8 cellular contexts compared by ENCODE assay signal in the genomic region with DNA sequence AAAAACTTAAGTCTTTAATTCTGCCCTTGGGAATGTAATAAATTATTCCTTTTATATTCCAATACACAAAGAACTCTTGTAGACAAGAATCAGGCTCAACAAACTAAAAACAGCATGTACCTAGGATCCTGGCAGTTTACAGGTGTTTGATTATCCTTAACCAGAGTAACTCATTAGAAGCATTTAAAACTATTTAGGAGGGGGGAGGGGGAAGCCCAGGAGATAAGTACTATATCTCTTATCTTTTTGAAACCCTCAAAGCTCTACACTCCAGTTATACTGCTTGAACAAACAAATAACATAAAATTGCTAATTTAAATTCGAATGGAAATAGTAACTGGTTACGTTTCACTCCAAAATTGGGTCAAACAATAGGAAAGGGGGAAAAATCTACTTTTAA. TPM values are rescaled to one million over a fixed set of nuclear protein-coding genes. Genes with fewer than 3 reads are reported as not detected.
A peak's percentile ranks its signal among the peaks of the same experiment; 100 is the strongest.
DNase-seq lines count a peak whose midpoint lies in the region; ATAC-seq and TF ChIP-seq lines count a peak whose summit lies in the region.

No MANE protein-coding gene starts in this region.

- H3K9me3 Mint-ChIP-seq in progenitor cell of endocrine pancreas (ENCODE audit: low read depth) = no peaks in the 10 kb centered on the region

- no TSS peak for BruUV-seq in PC-9 (replicated peaks; lab: Mats Ljungman, UMichigan)

- peaks cover 50% of the 10 kb centered on the region for H3F3A ChIP-seq in PC-9 (ENCODE audit: insufficient read depth, low read depth)

- peak overlapping the region; percentile 99 for H3K27ac Mint-ChIP-seq in progenitor cell of endocrine pancreas

- no peak for DNase-seq in PC-9
- DNase-seq in epithelial cell of prostate (ENCODE audit: low read depth, low spot score) = no peak
- no peak for DNase-seq in progenitor cell of endocrine pancreas (ENCODE audit: low spot score, unreplicated experiment)
- no peak for DNase-seq in effector CD4-positive, alpha-beta T cell
- DNase-seq in activated CD4-positive, alpha-beta T cell treated with anti-CD3 and anti-CD28 coated beads, Interleukin-2, amount 50 U/mL, for 4 hours = no peak
- no peak for DNase-seq in NCI-H446 (lab: John Stamatoyannopoulos, UW)

- H3K79me2 ChIP-seq in PC-9 (ENCODE audit: low read depth) = peaks cover 95% of the 10 kb centered on the region

- peak overlapping the region; percentile 79; the same call in 1 of the 2 replicates for H3K27ac ChIP-seq in PC-9
- H3K27ac ChIP-seq in epithelial cell of prostate = peak overlapping the region; percentile 85

- H3K36me3 ChIP-seq in PC-9 (ENCODE audit: low read depth) = peaks cover 23% of the 10 kb centered on the region; the same call in 1 of the 2 replicates

- H3K9me3 ChIP-seq in PC-9 (ENCODE audit: insufficient read depth, low read depth) = no peaks in the 10 kb centered on the region

- no peaks in the 10 kb centered on the region for H3K27me3 ChIP-seq in PC-9 (ENCODE audit: insufficient read depth, low read depth)

- peaks cover 55% of the 10 kb centered on the region for H4K20me1 ChIP-seq in PC-9 (ENCODE audit: insufficient read depth)

- H3K4me2 ChIP-seq in PC-9 = peak overlapping the region; percentile 94

- peaks cover 7% of the 10 kb centered on the region for H3K36me3 Mint-ChIP-seq in progenitor cell of endocrine pancreas (ENCODE audit: insufficient read depth)

- no peaks in the 10 kb centered on the region for H3K27me3 Mint-ChIP-seq in progenitor cell of endocrine pancreas

- ATAC-seq in GM21447 (IDR thresholded peaks at IDR 0.05; ENCODE audit: unreplicated experiment) = no peak

- H3K9me2 ChIP-seq in PC-9 (ENCODE audit: insufficient read depth) = no peaks in the 10 kb centered on the region

- CTCF ChIA-PET in PC-9 (lab: Charles Lee) = interaction anchor here (0.6 to 1.0 kb wide), 4 partner anchors 15 to 65 kb away, joined by 3 to 7 read pairs (median 4); no protein-coding TSS in a partner anchor

- intact Hi-C loops in PC-9 (cut with micrococcal nuclease; ENCODE audit: unreplicated experiment) = loop anchor here (5.0 kb wide), 1 partner anchor 45 kb away; no protein-coding TSS in a partner anchor

- peaks cover 45% of the 10 kb centered on the region for H3K4me1 ChIP-seq in PC-9 (replicated peaks; ENCODE audit: insufficient read depth)

- peaks cover 32% of the 10 kb centered on the region for H3K4me1 Mint-ChIP-seq in progenitor cell of endocrine pancreas (ENCODE audit: low read depth)

- no peak overlapping the region for H2AFZ ChIP-seq in PC-9

- no peak for TF ChIP-seq CTCF in PC-9 (conservative IDR thresholded peaks at IDR 0.05)
- no peak for TF ChIP-seq CTCF in progenitor cell of endocrine pancreas (IDR thresholded peaks at IDR 0.05; ENCODE audit: unreplicated experiment)

- POLR2A ChIA-PET in PC-9 (lab: Charles Lee; ENCODE audit: unreplicated experiment) = interaction anchor here (0.7 kb wide), 1 partner anchor 93 kb away, joined by 3 read pairs; no protein-coding TSS in a partner anchor

- H3K4me3 Mint-ChIP-seq in progenitor cell of endocrine pancreas (ENCODE audit: low read depth) = peak overlapping the region; percentile 93

- peak overlapping the region; percentile 92; the same call in 1 of the 2 replicates for H3K4me3 ChIP-seq in GM08714 (ENCODE audit: low read length)
- peak overlapping the region; percentile 73 for H3K4me3 ChIP-seq in PC-9

RNA-seq across cellular contexts. Expression of gene CNBP, which starts 1.9 kb away (rescaled TPM):
- total RNA-seq in PC-9 (2021) (261 and 265 TPM in 2 replicates), progenitor cell of endocrine pancreas (192 and 194 TPM in 2 replicates)

RNA-seq across cellular contexts. Expression of gene ISY1, which starts 21.0 kb away (rescaled TPM):
- 62.3 and 63.1 TPM in 2 replicates for total RNA-seq in PC-9 (2021)
- total RNA-seq in progenitor cell of endocrine pancreas = 34.0 and 37.4 TPM in 2 replicates
